8 cellular contexts compared by ENCODE assay signal in the genomic region with DNA sequence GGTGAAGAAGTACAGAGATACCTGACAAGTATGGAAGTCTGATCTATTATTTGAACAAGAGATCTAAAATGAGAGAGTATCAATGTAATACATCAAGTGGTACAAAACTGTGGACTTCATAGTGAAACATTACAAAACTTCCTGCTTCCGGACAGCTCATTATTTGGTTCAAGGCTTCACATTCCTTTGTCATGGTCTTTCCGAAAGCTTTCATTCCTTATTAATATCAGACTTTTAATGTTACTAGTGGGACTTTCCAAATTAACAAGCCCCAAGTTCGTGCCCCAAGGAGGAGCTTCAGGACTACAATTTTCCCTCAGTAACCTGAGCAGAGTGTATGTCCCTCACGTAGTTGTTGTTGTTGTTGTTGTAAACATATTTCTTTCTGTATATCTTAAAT. TPM values are rescaled to one million over a fixed set of nuclear protein-coding genes. Genes with fewer than 3 reads are reported as not detected.
A peak's percentile ranks its signal among the peaks of the same experiment; 100 is the strongest.
DNase-seq lines count a peak whose midpoint lies in the region; ATAC-seq, FAIRE-seq and TF ChIP-seq lines count a peak whose summit lies in the region.

No MANE protein-coding gene starts in this region.

- peak overlapping the region; percentile 79 for H3K4me3 ChIP-seq in effector memory CD4-positive, alpha-beta T cell (ENCODE audit: insufficient read depth, low read depth, low read length, poor library complexity, severe bottlenecking)

- intact Hi-C loops in natural killer cell (cut with micrococcal nuclease): loop anchor here (5.0 kb wide), 2 partner anchors 686 to 1484 kb away; a partner anchor contains a TSS

- peak overlapping the region; percentile 96 to 97 for H3K27ac Mint-ChIP-seq in natural killer cell

- H3K36me3 Mint-ChIP-seq in natural killer cell: no peaks in the 10 kb centered on the region

- H3K9me3 ChIP-seq in effector memory CD4-positive, alpha-beta T cell (ENCODE audit: control insufficient read depth, low read length): no peaks in the 10 kb centered on the region

- TF ChIP-seq CTCF in natural killer cell (IDR thresholded peaks at IDR 0.05): no peak

- no peaks in the 10 kb centered on the region for H3K9me3 Mint-ChIP-seq in natural killer cell

- H3K27ac ChIP-seq in effector memory CD4-positive, alpha-beta T cell (ENCODE audit: insufficient read depth, low read length, poor library complexity, severe bottlenecking): peak overlapping the region; percentile 96

- H3K36me3 ChIP-seq in effector memory CD4-positive, alpha-beta T cell (ENCODE audit: control insufficient read depth, insufficient read depth, low read length): no peaks in the 10 kb centered on the region

- peak overlapping the region; percentile 95 for H3K4me3 Mint-ChIP-seq in natural killer cell

- peak; percentile 48 for DNase-seq in NCI-H510A treated with DMSO at 0.1 percent for 48 hours (lab: John Stamatoyannopoulos, UW)
- DNase-seq in NCI-H510A (lab: John Stamatoyannopoulos, UW): no peak
- DNase-seq in RCC 7860 (ENCODE audit: low spot score): peak; percentile 24
- DNase-seq in effector memory CD4-positive, alpha-beta T cell: no peak
- no peak for DNase-seq in natural killer cell
- no peak for DNase-seq in NCI-H1930 (lab: John Stamatoyannopoulos, UW)
- DNase-seq in GOT3 (lab: John Stamatoyannopoulos, UW): no peak

- peak in 1 of 3 donors; percentile 2 for ATAC-seq in natural killer cell
- no peak for ATAC-seq in GM21447 (IDR thresholded peaks at IDR 0.05; ENCODE audit: unreplicated experiment)

- H3K4me1 Mint-ChIP-seq in natural killer cell: peaks cover 59 to 61% of the 10 kb centered on the region in 2 donors

- FAIRE-seq in RCC 7860 (lab: Jason Lieb, UNC): peak; percentile 46

- no peaks in the 10 kb centered on the region for H3K27me3 Mint-ChIP-seq in natural killer cell (ENCODE audit: low read depth in 2 of 2)

- no peaks in the 10 kb centered on the region for H3K27me3 ChIP-seq in effector memory CD4-positive, alpha-beta T cell (replicated peaks; ENCODE audit: control insufficient read depth, insufficient read depth, low read length, poor library complexity, severe bottlenecking)

- H3K4me1 ChIP-seq in effector memory CD4-positive, alpha-beta T cell (ENCODE audit: control insufficient read depth, insufficient read depth, low read length, poor library complexity, severe bottlenecking): peaks cover 16% of the 10 kb centered on the region

RNA-seq across cellular contexts. Expression of a gene that starts 1.2 kb away (rescaled TPM):
- total RNA-seq in natural killer cell: 10 to 100 TPM; 62.0 to 85.0 (median 79.7) TPM

RNA-seq across cellular contexts. Expression of a gene that starts 36.7 kb away (rescaled TPM):
- not detected for total RNA-seq in natural killer cell

Comparison
In these comparisons a context has a peak if more than half of its experiments do, and no peak if none do; other contexts are left out.
1. DNase-seq: peak in NCI-H510A treated with DMSO at 0.1 percent for 48 hours (single experiment) and RCC 7860 (single experiment); none in NCI-H510A (single experiment), effector memory CD4-positive, alpha-beta T cell (0 of 3), natural killer cell (single experiment), NCI-H1930 (0 of 2) and GOT3 (single experiment).